Comparison of ENCODE assay signal across 11 cellular contexts in genomic region chr21:42315296-42315891, GRCh38.
DNase-seq lines count a peak whose midpoint lies in the region; ATAC-seq lines count a peak whose summit lies in the region.
"Had no signal": no experiment of that assay in that cellular context is flagged by ENCODE, and none has a peak within 500 bp of the region (broad histone marks: within the 10 kb centered on the region; RNA-seq: fewer than 3 reads in every experiment).

Gene TFF3, minus strand, starts transcription at chr21:42315409. Its CDS starts 35 bp downstream, at chr21:42315374.

- peaks cover 0 to 2% of the 10 kb centered on the region in 2 donors for H3K36me3 ChIP-seq in mucosa of rectum (ENCODE audit: control insufficient read depth in 2 of 2, insufficient read depth in 2 of 2, low read length in 2 of 2)
- no peaks in the 10 kb centered on the region for H3K36me3 ChIP-seq in effector memory CD4-positive, alpha-beta T cell (ENCODE audit: control insufficient read depth, insufficient read depth, low read length)

- peak within 1 kb of the TSS; percentile 43 to 67 for H3K9ac ChIP-seq in mucosa of rectum (ENCODE audit: low read depth in 1 of 2, low read length in 2 of 2)

- ATAC-seq in GM19463 (IDR thresholded peaks at IDR 0.05; ENCODE audit: unreplicated experiment) = no peak
- no peak for ATAC-seq in HG02763 (IDR thresholded peaks at IDR 0.05; ENCODE audit: unreplicated experiment)
- ATAC-seq: activated naive CD4-positive, alpha-beta T cell treated with anti-CD3 and anti-CD28 coated beads, Interleukin-2, amount 50 U/mL, for 72 hours had no signal

- H3K4me3 ChIP-seq in mucosa of rectum (ENCODE audit: low read length in 2 of 2) = peak within 1 kb of the TSS; percentile 62 to 72
- no peak within 1 kb of the TSS for H3K4me3 ChIP-seq in effector memory CD4-positive, alpha-beta T cell (ENCODE audit: insufficient read depth, low read depth, low read length, poor library complexity, severe bottlenecking)

- DNase-seq in DMS53 (lab: John Stamatoyannopoulos, UW) = peak; percentile 98
- peak; percentile 91 to 97 for DNase-seq in NCI-H2081 (lab: John Stamatoyannopoulos, UW)
- DNase-seq in brain pericyte (ENCODE audit: low read depth, low spot score) = peak; percentile 25
- DNase-seq in effector memory CD4-positive, alpha-beta T cell = no peak
- DNase-seq in epidermal melanocyte (ENCODE audit: insufficient read length, low spot score) = no peak
- DNase-seq: Calu3, SW 1271 had no signal

- H3K27me3 ChIP-seq in mucosa of rectum (ENCODE audit: control insufficient read depth in 2 of 2, insufficient read depth in 2 of 2, low read length in 2 of 2) = no peaks in the 10 kb centered on the region
- no peaks in the 10 kb centered on the region for H3K27me3 ChIP-seq in effector memory CD4-positive, alpha-beta T cell (replicated peaks; ENCODE audit: control insufficient read depth, insufficient read depth, low read length, poor library complexity, severe bottlenecking)

- no peaks in the 10 kb centered on the region for H3K9me3 ChIP-seq in mucosa of rectum (ENCODE audit: control insufficient read depth in 2 of 2, low read length in 2 of 2)
- no peaks in the 10 kb centered on the region for H3K9me3 ChIP-seq in effector memory CD4-positive, alpha-beta T cell (ENCODE audit: control insufficient read depth, low read length)

- H3K27ac ChIP-seq in mucosa of rectum (ENCODE audit: low read depth in 2 of 2, low read length in 2 of 2) = peak within 1 kb of the TSS; percentile 94
- H3K27ac ChIP-seq in effector memory CD4-positive, alpha-beta T cell (ENCODE audit: insufficient read depth, low read length, poor library complexity, severe bottlenecking) = no peak within 1 kb of the TSS

- peaks cover 53 to 76% of the 10 kb centered on the region in 2 donors for H3K4me1 ChIP-seq in mucosa of rectum (ENCODE audit: control insufficient read depth in 2 of 2, insufficient read depth in 2 of 2, low read length in 2 of 2)
- H3K4me1 ChIP-seq in effector memory CD4-positive, alpha-beta T cell (ENCODE audit: control insufficient read depth, insufficient read depth, low read length, poor library complexity, severe bottlenecking) = no peaks in the 10 kb centered on the region

Comparison
In these comparisons a context has a peak if more than half of its experiments do, and no peak if none do; other contexts are left out.
1. DNase-seq: peak in DMS53 (single experiment), NCI-H2081 (2 of 2) and brain pericyte (single experiment); none in effector memory CD4-positive, alpha-beta T cell (0 of 3) and epidermal melanocyte (single experiment).